ENCODE assay signal across 14 cellular contexts in genomic region chr6:139852484-139853140, GRCh38.
DNase-seq lines count a peak whose midpoint lies in the region; ATAC-seq and TF ChIP-seq lines count a peak whose summit lies in the region.
"Had no signal": no experiment of that assay in that cellular context is flagged by ENCODE, and none has a peak within 500 bp of the region (broad histone marks: within the 10 kb centered on the region; RNA-seq: fewer than 3 reads in every experiment).

No MANE protein-coding gene starts in this region.

- peaks cover 32% of the 10 kb centered on the region for H3K9me3 Mint-ChIP-seq in nephron progenitor cell
- H3K9me3 Mint-ChIP-seq in activated CD8-positive, alpha-beta T cell treated with anti-CD3 and anti-CD28 coated beads for 36 hours, result peaks cover 2% of the 10 kb centered on the region

- ATAC-seq in activated CD8-positive, alpha-beta T cell treated with anti-CD3 and anti-CD28 coated beads for 36 hours, result no peak
- ATAC-seq in HG03135 (IDR thresholded peaks at IDR 0.05; ENCODE audit: unreplicated experiment), result no peak
- ATAC-seq: activated CD8-positive, alpha-beta T cell treated with anti-CD3 and anti-CD28 coated beads, Interleukin-2, amount 10 ng/mL, durations not matched to agents 7 days and 5 days; naive thymus-derived CD8-positive, alpha-beta T cell had no signal

- no peaks in the 10 kb centered on the region for H3K27me3 Mint-ChIP-seq in nephron progenitor cell (ENCODE audit: low read depth, poor library complexity)
- peaks cover 7% of the 10 kb centered on the region for H3K27me3 Mint-ChIP-seq in activated CD8-positive, alpha-beta T cell treated with anti-CD3 and anti-CD28 coated beads for 36 hours

- CTCF ChIA-PET in activated CD8-positive, alpha-beta T cell treated with anti-CD3 and anti-CD28 coated beads for 36 hours (lab: Charles Lee), result no interaction called here

- intact Hi-C loops in activated CD8-positive, alpha-beta T cell treated with anti-CD3 and anti-CD28 coated beads for 36 hours (cut with micrococcal nuclease), result no loop called here

- peaks cover 26% of the 10 kb centered on the region for H3K36me3 Mint-ChIP-seq in nephron progenitor cell (ENCODE audit: low read depth)
- H3K36me3 Mint-ChIP-seq in activated CD8-positive, alpha-beta T cell treated with anti-CD3 and anti-CD28 coated beads for 36 hours (ENCODE audit: low read depth), result no peaks in the 10 kb centered on the region
- H3K36me3 Mint-ChIP-seq: activated naive CD8-positive, alpha-beta T cell treated with anti-CD3 and anti-CD28 coated beads for 36 hours; CD4-positive, CD25-positive, alpha-beta regulatory T cell had no signal

- peaks cover 76% of the 10 kb centered on the region for H3K4me1 Mint-ChIP-seq in nephron progenitor cell
- H3K4me1 Mint-ChIP-seq in activated CD8-positive, alpha-beta T cell treated with anti-CD3 and anti-CD28 coated beads for 36 hours (ENCODE audit: low read depth), result no peaks in the 10 kb centered on the region
- H3K4me1 Mint-ChIP-seq: activated naive CD8-positive, alpha-beta T cell treated with anti-CD3 and anti-CD28 coated beads for 36 hours; CD4-positive, CD25-positive, alpha-beta regulatory T cell; naive thymus-derived CD8-positive, alpha-beta T cell had no signal

- TF ChIP-seq CTCF in fibroblast of mammary gland (conservative IDR thresholded peaks at IDR 0.05; ENCODE audit: control insufficient read depth, insufficient read depth, low read depth, low read length) (no peak), nephron progenitor cell (IDR thresholded peaks at IDR 0.05) (no peak)
- no peak for TF ChIP-seq CTCF in activated CD8-positive, alpha-beta T cell treated with anti-CD3 and anti-CD28 coated beads for 36 hours (IDR thresholded peaks at IDR 0.05)

- H3K4me3 Mint-ChIP-seq in nephron progenitor cell, result peak overlapping the region; percentile 22
- H3K4me3 Mint-ChIP-seq in activated CD8-positive, alpha-beta T cell treated with anti-CD3 and anti-CD28 coated beads for 36 hours, result no peak overlapping the region
- H3K4me3 Mint-ChIP-seq: activated CD8-positive, alpha-beta T cell treated with anti-CD3 and anti-CD28 coated beads, Interleukin-2, amount 10 ng/mL, durations not matched to agents 7 days and 5 days; activated naive CD8-positive, alpha-beta T cell treated with anti-CD3 and anti-CD28 coated beads for 36 hours; CD4-positive, CD25-positive, alpha-beta regulatory T cell; naive thymus-derived CD8-positive, alpha-beta T cell had no signal

- peak overlapping the region; percentile 98 for H3K27ac Mint-ChIP-seq in nephron progenitor cell
- H3K27ac Mint-ChIP-seq in activated CD8-positive, alpha-beta T cell treated with anti-CD3 and anti-CD28 coated beads for 36 hours, result no peak overlapping the region
- H3K27ac Mint-ChIP-seq: activated CD8-positive, alpha-beta T cell treated with anti-CD3 and anti-CD28 coated beads, Interleukin-2, amount 10 ng/mL, durations not matched to agents 7 days and 5 days; activated naive CD8-positive, alpha-beta T cell treated with anti-CD3 and anti-CD28 coated beads for 36 hours; CD4-positive, CD25-positive, alpha-beta regulatory T cell; naive thymus-derived CD8-positive, alpha-beta T cell had no signal

- DNase-seq in Daoy (ENCODE audit: low read depth) (peak; percentile 68), LHCN-M2 (ENCODE audit: low read depth) (peak; percentile 60), fibroblast of mammary gland (ENCODE audit: low read depth) (peak; percentile 80), nephron progenitor cell (no peak), globus pallidus (ENCODE audit: low spot score) (no peak), NCI-H1694 treated with DMSO at 0.1 percent for 48 hours (lab: John Stamatoyannopoulos, UW) (no peak)
- DNase-seq in activated CD8-positive, alpha-beta T cell treated with anti-CD3 and anti-CD28 coated beads for 36 hours, result no peak
- DNase-seq: activated CD8-positive, alpha-beta T cell treated with anti-CD3 and anti-CD28 coated beads, Interleukin-2, amount 10 ng/mL, durations not matched to agents 7 days and 5 days; activated naive CD8-positive, alpha-beta T cell treated with anti-CD3 and anti-CD28 coated beads for 36 hours; CD4-positive, CD25-positive, alpha-beta regulatory T cell; effector CD8-positive, alpha-beta T cell; Kasumi-1; naive thymus-derived CD8-positive, alpha-beta T cell had no signal

- POLR2A ChIA-PET in activated CD8-positive, alpha-beta T cell treated with anti-CD3 and anti-CD28 coated beads for 36 hours (lab: Charles Lee), result no interaction called here

- H3K4me3 ChIP-seq in fibroblast of mammary gland (ENCODE audit: control insufficient read depth, low read depth, low read length), result no peak overlapping the region

Comparison
In these comparisons a context has a peak if more than half of its experiments do, and no peak if none do; other contexts are left out.
1. DNase-seq: peak in Daoy (single experiment), LHCN-M2 (single experiment) and fibroblast of mammary gland (single experiment); none in nephron progenitor cell (single experiment), activated CD8-positive, alpha-beta T cell treated with anti-CD3 and anti-CD28 coated beads for 36 hours (single experiment), globus pallidus (single experiment) and NCI-H1694 treated with DMSO at 0.1 percent for 48 hours (single experiment).